In the genomic region with DNA sequence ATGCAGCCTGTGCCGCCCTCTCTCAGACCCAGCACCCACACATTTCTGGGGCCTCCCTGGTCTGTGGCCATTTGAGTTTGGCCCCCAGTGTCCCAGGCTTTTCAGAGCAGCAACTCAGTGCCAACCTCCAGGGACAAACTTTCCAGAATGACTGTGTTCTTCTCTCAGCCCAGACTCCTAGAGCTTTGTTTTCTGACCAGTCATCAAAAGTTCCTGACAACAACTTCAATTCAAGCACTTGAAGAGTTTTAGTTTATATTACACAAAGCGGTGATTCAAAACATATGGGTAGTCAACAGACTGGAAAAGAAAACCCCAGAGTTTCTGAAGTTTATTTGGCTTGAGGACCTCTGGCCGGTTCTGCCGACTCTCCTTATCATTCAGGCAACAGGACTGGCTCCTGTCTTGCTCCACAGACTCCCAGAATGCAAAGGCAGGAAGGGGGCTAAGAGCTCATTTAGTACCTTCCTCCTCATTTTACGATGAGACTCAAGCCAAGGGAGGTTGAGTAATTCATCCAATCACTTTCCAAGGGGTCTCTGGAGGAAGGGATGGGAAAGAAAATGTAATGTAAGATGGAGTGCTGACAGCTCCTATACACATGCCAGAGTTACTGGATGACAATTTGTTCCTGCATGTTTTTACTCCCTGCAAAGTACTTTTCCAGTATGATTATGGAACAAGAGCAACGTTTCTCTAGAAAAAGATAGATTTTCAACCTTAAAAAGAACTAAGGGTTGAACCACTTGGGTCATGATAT, we compare ENCODE assay signal across 1 cellular context.
TF ChIP-seq lines count a peak whose summit lies in the region.

No MANE protein-coding gene starts in this region.

TF ChIP-seq in WTC11, 78 proteins besides CTCF, POLR2A, EP300 and RAD21 (continued from another document):
- TF ChIP-seq, protein P1, sequence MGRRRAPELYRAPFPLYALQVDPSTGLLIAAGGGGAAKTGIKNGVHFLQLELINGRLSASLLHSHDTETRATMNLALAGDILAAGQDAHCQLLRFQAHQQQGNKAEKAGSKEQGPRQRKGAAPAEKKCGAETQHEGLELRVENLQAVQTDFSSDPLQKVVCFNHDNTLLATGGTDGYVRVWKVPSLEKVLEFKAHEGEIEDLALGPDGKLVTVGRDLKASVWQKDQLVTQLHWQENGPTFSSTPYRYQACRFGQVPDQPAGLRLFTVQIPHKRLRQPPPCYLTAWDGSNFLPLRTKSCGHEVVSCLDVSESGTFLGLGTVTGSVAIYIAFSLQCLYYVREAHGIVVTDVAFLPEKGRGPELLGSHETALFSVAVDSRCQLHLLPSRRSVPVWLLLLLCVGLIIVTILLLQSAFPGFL (CRISPR knock-in tag; IDR thresholded peaks at IDR 0.05; ENCODE audit: borderline replicate concordance) = no peak
- TF ChIP-seq, protein P2, sequence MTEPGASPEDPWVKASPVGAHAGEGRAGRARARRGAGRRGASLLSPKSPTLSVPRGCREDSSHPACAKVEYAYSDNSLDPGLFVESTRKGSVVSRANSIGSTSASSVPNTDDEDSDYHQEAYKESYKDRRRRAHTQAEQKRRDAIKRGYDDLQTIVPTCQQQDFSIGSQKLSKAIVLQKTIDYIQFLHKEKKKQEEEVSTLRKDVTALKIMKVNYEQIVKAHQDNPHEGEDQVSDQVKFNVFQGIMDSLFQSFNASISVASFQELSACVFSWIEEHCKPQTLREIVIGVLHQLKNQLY (CRISPR knock-in tag; IDR thresholded peaks at IDR 0.05) = no peak
